23 cellular contexts compared by ENCODE assay signal in genomic region chr16:61934591-61934990, GRCh38.
DNase-seq lines count a peak whose midpoint lies in the region; ATAC-seq and TF ChIP-seq lines count a peak whose summit lies in the region.
"Had no signal": no experiment of that assay in that cellular context is flagged by ENCODE, and none has a peak within 500 bp of the region (broad histone marks: within the 10 kb centered on the region; RNA-seq: fewer than 3 reads in every experiment).

No MANE protein-coding gene starts in this region.

- peaks cover 2% of the 10 kb centered on the region for H3K9me3 Mint-ChIP-seq in CD4-positive, alpha-beta T cell

- H3K27ac ChIP-seq in CD4-positive, alpha-beta T cell (ENCODE audit: low read depth, low read length): no peak overlapping the region
- H3K27ac ChIP-seq: 22Rv1; A549; BLaER1 treated with 17β-estradiol and CSF1 and Interleukin-3, amounts not matched to agents 10 nM and 100 nM; C4-2B had no signal

- peak; percentile 1 for DNase-seq in NCI-H82 (lab: John Stamatoyannopoulos, UW)
- no peak for DNase-seq in NCI-H82 treated with DMSO at 0.1 percent for 48 hours (lab: John Stamatoyannopoulos, UW; ENCODE audit: unreplicated experiment)
- DNase-seq in inferior parietal cortex (ENCODE audit: extremely low spot score): peak; percentile 25
- DNase-seq in pons (ENCODE audit: low spot score): peak; percentile 74
- DNase-seq in CD4-positive, alpha-beta T cell: no peak
- no peak for DNase-seq in islet precursor cell
- DNase-seq: AML-193; CD4-positive, alpha-beta memory T cell; CD8-positive, alpha-beta memory T cell; COR-L47; DMS 273 treated with DMSO at 0.1 percent for 48 hours; DMS153; DMS53; DMS79; DND-41; EL; GF-D8 had no signal

- H3K27ac Mint-ChIP-seq in CD4-positive, alpha-beta T cell: no peak overlapping the region
- H3K27ac Mint-ChIP-seq: B cell; CD4-positive, alpha-beta memory T cell; CD8-positive, alpha-beta memory T cell had no signal

- intact Hi-C loops in CD4-positive, alpha-beta T cell (cut with DNase I, micrococcal nuclease): no loop called here

- no peaks in the 10 kb centered on the region for H3K27me3 Mint-ChIP-seq in CD4-positive, alpha-beta T cell
- H3K27me3 Mint-ChIP-seq: B cell; CD4-positive, alpha-beta memory T cell; CD8-positive, alpha-beta memory T cell had no signal

- no peaks in the 10 kb centered on the region for H3K4me1 Mint-ChIP-seq in CD4-positive, alpha-beta T cell (ENCODE audit: low read depth)
- H3K4me1 Mint-ChIP-seq: B cell; CD4-positive, alpha-beta memory T cell; CD8-positive, alpha-beta memory T cell had no signal

- ATAC-seq in HG02852 (IDR thresholded peaks at IDR 0.05; ENCODE audit: unreplicated experiment): no peak
- ATAC-seq in CD4-positive, alpha-beta T cell (ENCODE audit: poor library complexity): no peak
- ATAC-seq: A549 had no signal

- POLR2A ChIA-PET in CD4-positive, alpha-beta T cell (lab: Charles Lee): no interaction called here

- CTCF ChIA-PET in CD4-positive, alpha-beta T cell (lab: Charles Lee): no interaction called here

- TF ChIP-seq CTCF in CD4-positive, alpha-beta T cell (IDR thresholded peaks at IDR 0.05): no peak

- no peak overlapping the region for H3K4me3 Mint-ChIP-seq in CD4-positive, alpha-beta T cell
- H3K4me3 Mint-ChIP-seq: B cell; CD4-positive, alpha-beta memory T cell; CD8-positive, alpha-beta memory T cell had no signal

- H3K9me3 ChIP-seq in CD4-positive, alpha-beta T cell (ENCODE audit: control insufficient read depth, low read length): peaks cover 5% of the 10 kb centered on the region
- H3K9me3 ChIP-seq: A549; BLaER1 treated with 17β-estradiol and CSF1 and Interleukin-3, amounts not matched to agents 10 nM and 100 nM had no signal

- no peaks in the 10 kb centered on the region for H3K27me3 ChIP-seq in CD4-positive, alpha-beta T cell (ENCODE audit: control insufficient read depth, insufficient read depth, low read length)
- H3K27me3 ChIP-seq: BLaER1 treated with 17β-estradiol and CSF1 and Interleukin-3, amounts not matched to agents 10 nM and 100 nM had no signal

- H3K36me3 Mint-ChIP-seq in CD4-positive, alpha-beta T cell (ENCODE audit: low read depth): no peaks in the 10 kb centered on the region
- H3K36me3 Mint-ChIP-seq: CD4-positive, alpha-beta memory T cell; CD8-positive, alpha-beta memory T cell had no signal

Comparison
In these comparisons a context has a peak if more than half of its experiments do, and no peak if none do; other contexts are left out.
1. DNase-seq: peak in NCI-H82 (single experiment), inferior parietal cortex (single experiment) and pons (single experiment); none in NCI-H82 treated with DMSO at 0.1 percent for 48 hours (single experiment), CD4-positive, alpha-beta T cell (0 of 10) and islet precursor cell (single experiment).